In the genomic region with DNA sequence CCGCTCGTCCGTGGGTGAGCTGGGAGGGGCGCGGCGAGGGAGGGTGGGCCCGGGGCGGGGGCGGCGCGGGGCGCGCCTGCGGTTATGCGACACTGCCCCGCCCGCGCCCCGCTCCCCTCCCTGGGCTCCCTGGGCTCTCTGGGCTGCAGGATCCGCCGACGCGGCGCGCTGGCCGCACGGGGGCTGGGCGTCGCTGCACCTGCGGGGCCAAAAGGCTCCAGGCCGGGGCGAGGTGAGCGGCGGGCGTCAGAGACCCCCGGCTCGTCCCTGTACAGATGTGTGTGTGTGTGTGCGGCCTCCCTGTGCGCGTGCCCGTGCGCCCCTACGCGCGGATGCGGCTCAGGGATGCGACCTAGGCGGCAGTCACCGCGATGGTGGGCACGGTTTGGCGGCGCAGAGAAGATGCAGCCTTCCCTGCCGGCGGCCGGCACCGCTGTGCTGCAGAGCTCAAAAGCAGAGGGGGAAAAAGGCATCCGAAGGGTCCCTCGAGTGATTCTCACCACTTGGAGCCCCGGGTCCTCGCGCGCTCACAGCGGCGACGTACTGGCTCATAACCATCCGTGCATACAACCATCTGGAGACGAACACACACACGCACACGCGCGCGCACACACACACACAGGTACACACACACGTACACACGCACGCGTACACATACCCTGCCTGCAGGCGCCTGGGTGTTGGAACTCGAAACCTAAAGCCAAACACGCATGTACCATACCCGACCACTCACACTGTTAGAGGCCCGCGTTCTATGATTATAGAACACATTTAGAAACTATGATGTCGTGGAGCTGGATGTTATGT, we compare ENCODE assay signal across 10 cellular contexts. TPM values are rescaled to one million over a fixed set of nuclear protein-coding genes. Genes with fewer than 3 reads are reported as not detected.
A peak's percentile ranks its signal among the peaks of the same experiment; 100 is the strongest.
DNase-seq lines count a peak whose midpoint lies in the region; ATAC-seq and TF ChIP-seq lines count a peak whose summit lies in the region.
"Had no signal": no experiment of that assay in that cellular context is flagged by ENCODE, and none has a peak within 500 bp of the region (broad histone marks: within the 10 kb centered on the region; RNA-seq: fewer than 3 reads in every experiment).

No MANE protein-coding gene starts in this region.

- no peak overlapping the region for H3K4me3 Mint-ChIP-seq in Caco-2 (ENCODE audit: unreplicated experiment)
- H3K4me3 Mint-ChIP-seq: dendritic cell treated with granulocyte-macrophage colony-stimulating factor and Interleukin-4, amounts not matched to agents 40 ng/mL and 50 ng/mL, for 4 days had no signal

- no peak overlapping the region for H2BK120ac ChIP-seq in mesendoderm (ENCODE audit: low read depth, low read length)

- no peak overlapping the region for H2BK15ac ChIP-seq in mesendoderm (replicated peaks; ENCODE audit: low read depth)

- no peak overlapping the region for H3K18ac ChIP-seq in mesendoderm (ENCODE audit: low read length)

- no peak overlapping the region for H3K27ac Mint-ChIP-seq in Caco-2 (ENCODE audit: unreplicated experiment)
- H3K27ac Mint-ChIP-seq: dendritic cell treated with granulocyte-macrophage colony-stimulating factor and Interleukin-4, amounts not matched to agents 40 ng/mL and 50 ng/mL, for 4 days had no signal

- H3K4me2 ChIP-seq in mesendoderm (ENCODE audit: low read length) = peak overlapping the region; percentile 60

- WGBS in mesendoderm (ENCODE audit: extremely low coverage, insufficient coverage, low lambda C conversion rate) = no CpG with 5 or more reads among the region's 84 CpGs
- WGBS in urinary bladder = 11% methylated on average over 84 of the region's 84 CpGs

- no peak overlapping the region for H2AK5ac ChIP-seq in mesendoderm (ENCODE audit: low read length)

- no peak overlapping the region for H3K4ac ChIP-seq in mesendoderm (ENCODE audit: low read depth, low read length)

- no peaks in the 10 kb centered on the region for H3K36me3 Mint-ChIP-seq in Caco-2 (ENCODE audit: insufficient read depth, unreplicated experiment)

- H3K9me3 ChIP-seq in left ventricle myocardium inferior (replicated peaks) (no peaks in the 10 kb centered on the region), Caco-2 (no peaks in the 10 kb centered on the region)
- H3K9me3 ChIP-seq: SJSA1 had no signal

- H3K27me3 ChIP-seq in left ventricle myocardium inferior (ENCODE audit: low read depth) (peaks cover 94% of the 10 kb centered on the region), brain microvascular endothelial cell (replicated peaks) (peaks cover 32% of the 10 kb centered on the region), mesendoderm (ENCODE audit: insufficient read depth, low read length, poor library complexity) (peaks cover 9% of the 10 kb centered on the region), Caco-2 (replicated peaks; ENCODE audit: control insufficient read depth, insufficient read depth, low read length) (no peaks in the 10 kb centered on the region; the same call in 1 of the 2 replicates)

- H3K4me3 ChIP-seq in left ventricle myocardium inferior (peak overlapping the region; percentile 56), brain microvascular endothelial cell (ENCODE audit: low read depth, low read length) (peak overlapping the region; percentile 30), mesendoderm (ENCODE audit: low read length) (peak overlapping the region; percentile 29), urinary bladder (ENCODE audit: low read depth, low read length) (peak overlapping the region; percentile 57), Caco-2 (ENCODE audit: low read depth, low read length) (no peak overlapping the region)
- H3K4me3 ChIP-seq: SJSA1 had no signal

- H3K36me3 ChIP-seq in left ventricle myocardium inferior = no peaks in the 10 kb centered on the region
- no peaks in the 10 kb centered on the region for H3K36me3 ChIP-seq in brain microvascular endothelial cell (replicated peaks)
- no peaks in the 10 kb centered on the region for H3K36me3 ChIP-seq in mesendoderm (ENCODE audit: control insufficient read depth, insufficient read depth, low read length)
- H3K36me3 ChIP-seq in urinary bladder (ENCODE audit: insufficient read depth) = no peaks in the 10 kb centered on the region
- no peaks in the 10 kb centered on the region for H3K36me3 ChIP-seq in Caco-2 (ENCODE audit: control insufficient read depth, insufficient read depth, low read length)
- H3K36me3 ChIP-seq: SJSA1 had no signal

- no peak for DNase-seq in left ventricle myocardium inferior
- no peak for DNase-seq in cardiac septum (ENCODE audit: low spot score)
- no peak for DNase-seq in brain microvascular endothelial cell
- no peak for DNase-seq in mesendoderm
- DNase-seq in kidney glomerular epithelial cell (lab: John Stamatoyannopoulos, UW) = no peak
- no peak for DNase-seq in Caco-2

- no TSS peak for BruUV-seq in Caco-2 (replicated peaks; lab: Mats Ljungman, UMichigan)

- no peak overlapping the region for H3K9ac ChIP-seq in mesendoderm (ENCODE audit: low read length)

- peak overlapping the region; percentile 78 for H3K56ac ChIP-seq in mesendoderm (ENCODE audit: low read length)

- H3K9me3 Mint-ChIP-seq in Caco-2 (ENCODE audit: unreplicated experiment) = no peaks in the 10 kb centered on the region
- H3K9me3 Mint-ChIP-seq: dendritic cell treated with granulocyte-macrophage colony-stimulating factor and Interleukin-4, amounts not matched to agents 40 ng/mL and 50 ng/mL, for 4 days had no signal

- no peaks in the 10 kb centered on the region for H3K4me1 Mint-ChIP-seq in Caco-2 (ENCODE audit: low read depth, unreplicated experiment)

- in situ Hi-C loops in brain microvascular endothelial cell (cut with HindIII; ENCODE audit: low pct_ligation_motif_present, low sequenced_read_pairs) = no loop called here

- H3K27me3 Mint-ChIP-seq in Caco-2 (ENCODE audit: insufficient read depth, unreplicated experiment) = peaks cover 14% of the 10 kb centered on the region

- H3K23ac ChIP-seq in mesendoderm (ENCODE audit: low read length) = peak overlapping the region; percentile 24

- POLR2A ChIA-PET in Caco-2 (lab: Charles Lee) = no interaction called here

- no peak overlapping the region for H4K8ac ChIP-seq in mesendoderm (ENCODE audit: low read depth, low read length)

- H3K27ac ChIP-seq in left ventricle myocardium inferior (replicated peaks) (no peak overlapping the region), brain microvascular endothelial cell (no peak overlapping the region), mesendoderm (ENCODE audit: low read depth, low read length) (no peak overlapping the region), urinary bladder (ENCODE audit: low read depth) (no peak overlapping the region)
- H3K27ac ChIP-seq: SJSA1 had no signal

- H2BK5ac ChIP-seq in mesendoderm (ENCODE audit: low read length) = no peak overlapping the region

- CTCF ChIA-PET in Caco-2 (lab: Charles Lee) = no interaction called here

- no peaks in the 10 kb centered on the region for H3K79me2 ChIP-seq in mesendoderm (ENCODE audit: control insufficient read depth, insufficient read depth, low read length)

- ATAC-seq in GM18873 (IDR thresholded peaks at IDR 0.05; ENCODE audit: low FRiP score, unreplicated experiment) = no peak

- TF ChIP-seq CTCF in left ventricle myocardium inferior (IDR thresholded peaks at IDR 0.05; ENCODE audit: borderline replicate concordance) (no peak), brain microvascular endothelial cell (IDR thresholded peaks at IDR 0.05; ENCODE audit: low read depth, low read length, missing control alignments) (no peak), Caco-2 (IDR thresholded peaks at IDR 0.05; ENCODE audit: insufficient read depth in 1 of 2, low read depth in 1 of 2, low read length in 1 of 2, severe bottlenecking in 1 of 2, unreplicated experiment in 1 of 2) (no peak)

- intact Hi-C loops in left ventricle myocardium inferior (cut with micrococcal nuclease) (no loop called here), cardiac septum (cut with DNase I) (no loop called here), Caco-2 (cut with micrococcal nuclease; ENCODE audit: unreplicated experiment) (no loop called here)

- H3K79me1 ChIP-seq in mesendoderm (ENCODE audit: low read length) = no peaks in the 10 kb centered on the region

- H3K4me1 ChIP-seq in left ventricle myocardium inferior (peaks cover 7% of the 10 kb centered on the region), mesendoderm (ENCODE audit: control insufficient read depth, low read depth, low read length) (no peaks in the 10 kb centered on the region), urinary bladder (ENCODE audit: insufficient read depth) (no peaks in the 10 kb centered on the region), Caco-2 (no peaks in the 10 kb centered on the region)
- H3K4me1 ChIP-seq: SJSA1 had no signal

- H4K5ac ChIP-seq in mesendoderm (ENCODE audit: low read length) = no peak overlapping the region

RNA-seq across cellular contexts. Expression of a gene that starts 0.7 kb away (rescaled TPM):
- total RNA-seq in left ventricle myocardium inferior (0.27 TPM), cardiac septum (0.08 TPM), urinary bladder (1.4 TPM), Caco-2 (2022) (0.05 and 0.09 TPM in 2 replicates)
- 0.83 TPM for polyA plus RNA-seq in mesendoderm (2013, experiment 1 of 2)
- 0.88 TPM for polyA plus RNA-seq in mesendoderm (2013, experiment 2 of 2)
- 1.5 TPM for polyA plus RNA-seq in urinary bladder
